ENCODE assay signal across 19 cellular contexts in the genomic region with DNA sequence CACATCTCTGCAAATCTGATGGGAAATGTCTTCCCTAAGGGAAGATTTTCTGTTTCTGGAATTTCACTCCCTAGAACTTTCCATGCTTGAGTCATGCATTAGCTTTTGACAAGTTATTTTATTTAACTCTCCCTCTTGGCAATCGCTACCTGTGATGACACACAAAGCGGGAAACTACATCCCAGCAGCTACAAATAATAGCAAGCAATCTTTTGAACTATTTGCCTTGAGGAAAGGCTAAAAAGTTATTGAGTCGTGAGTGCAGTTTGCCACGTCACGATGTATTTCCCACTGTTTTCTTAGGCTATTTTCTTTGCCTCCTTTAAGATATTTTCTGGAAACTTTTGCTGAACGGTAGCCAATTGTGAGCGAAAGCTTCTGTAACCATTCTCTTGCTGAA.
DNase-seq lines count a peak whose midpoint lies in the region; ATAC-seq and TF ChIP-seq lines count a peak whose summit lies in the region.
"Had no signal": no experiment of that assay in that cellular context is flagged by ENCODE, and none has a peak within 500 bp of the region (broad histone marks: within the 10 kb centered on the region; RNA-seq: fewer than 3 reads in every experiment).

No MANE protein-coding gene starts in this region.

- no peaks in the 10 kb centered on the region for H3K36me3 Mint-ChIP-seq in stimulated activated memory B cell treated with anti-CD40 and anti-IgM and Interleukin-4, amounts not matched to agents 10 μg/mL and 1 μg/mL and 100 μg/mL, for 72 hours
- H3K36me3 Mint-ChIP-seq: activated naive CD8-positive, alpha-beta T cell treated with anti-CD3 and anti-CD28 coated beads, Interleukin-2, amount 10 ng/mL, durations not matched to agents 7 days and 5 days; CD4-positive, alpha-beta memory T cell; WTC11 had no signal

- no peak for TF ChIP-seq POLR2A in ovary (IDR thresholded peaks at IDR 0.05)

- H3K4me3 ChIP-seq in coronary artery, result peak overlapping the region; percentile 45
- H3K4me3 ChIP-seq in ovary, result no peak overlapping the region
- H3K4me3 ChIP-seq: transverse colon had no signal

- no peaks in the 10 kb centered on the region for H3K27me3 Mint-ChIP-seq in stimulated activated memory B cell treated with anti-CD40 and anti-IgM and Interleukin-4, amounts not matched to agents 10 μg/mL and 1 μg/mL and 100 μg/mL, for 72 hours
- H3K27me3 Mint-ChIP-seq: activated naive CD8-positive, alpha-beta T cell treated with anti-CD3 and anti-CD28 coated beads, Interleukin-2, amount 10 ng/mL, durations not matched to agents 7 days and 5 days; CD4-positive, alpha-beta memory T cell had no signal

- no peak overlapping the region for H3K4me3 Mint-ChIP-seq in stimulated activated memory B cell treated with anti-CD40 and anti-IgM and Interleukin-4, amounts not matched to agents 10 μg/mL and 1 μg/mL and 100 μg/mL, for 72 hours
- H3K4me3 Mint-ChIP-seq: activated naive CD8-positive, alpha-beta T cell treated with anti-CD3 and anti-CD28 coated beads, Interleukin-2, amount 10 ng/mL, durations not matched to agents 7 days and 5 days; CD4-positive, alpha-beta memory T cell; endodermal cell; WTC11 had no signal

- intact Hi-C loops in ovary (cut with DNase I), result no loop called here

- peak; percentile 24 for TF ChIP-seq EP300 in ovary (IDR thresholded peaks at IDR 0.05)

- H3K9me3 Mint-ChIP-seq in stimulated activated memory B cell treated with anti-CD40 and anti-IgM and Interleukin-4, amounts not matched to agents 10 μg/mL and 1 μg/mL and 100 μg/mL, for 72 hours, result no peaks in the 10 kb centered on the region
- H3K9me3 Mint-ChIP-seq: activated naive CD8-positive, alpha-beta T cell treated with anti-CD3 and anti-CD28 coated beads, Interleukin-2, amount 10 ng/mL, durations not matched to agents 7 days and 5 days had no signal

- H3K9me3 ChIP-seq in ovary, result no peaks in the 10 kb centered on the region
- H3K9me3 ChIP-seq: transverse colon had no signal

- H3K4me1 ChIP-seq in ovary (ENCODE audit: insufficient read depth), result no peaks in the 10 kb centered on the region

- no peak for ATAC-seq in GM18858 (IDR thresholded peaks at IDR 0.05; ENCODE audit: unreplicated experiment)
- ATAC-seq in stimulated activated memory B cell treated with anti-CD40 and anti-IgM and Interleukin-4, amounts not matched to agents 10 μg/mL and 1 μg/mL and 100 μg/mL, for 72 hours, result no peak
- ATAC-seq: HCT116, sciatic nerve, WTC11 had no signal

- no peaks in the 10 kb centered on the region for H3K27me3 ChIP-seq in ovary
- H3K27me3 ChIP-seq: transverse colon had no signal

- H3K36me3 ChIP-seq in ovary, result no peaks in the 10 kb centered on the region
- H3K36me3 ChIP-seq: transverse colon had no signal

- no peaks in the 10 kb centered on the region for H3K4me1 Mint-ChIP-seq in stimulated activated memory B cell treated with anti-CD40 and anti-IgM and Interleukin-4, amounts not matched to agents 10 μg/mL and 1 μg/mL and 100 μg/mL, for 72 hours
- H3K4me1 Mint-ChIP-seq: activated naive CD8-positive, alpha-beta T cell treated with anti-CD3 and anti-CD28 coated beads, Interleukin-2, amount 10 ng/mL, durations not matched to agents 7 days and 5 days; CD4-positive, alpha-beta memory T cell; endodermal cell; WTC11 had no signal

- no peak for TF ChIP-seq CTCF in coronary artery (IDR thresholded peaks at IDR 0.05)
- TF ChIP-seq CTCF in ovary (IDR thresholded peaks at IDR 0.05), result no peak

- no peak overlapping the region for H3K27ac Mint-ChIP-seq in stimulated activated memory B cell treated with anti-CD40 and anti-IgM and Interleukin-4, amounts not matched to agents 10 μg/mL and 1 μg/mL and 100 μg/mL, for 72 hours
- H3K27ac Mint-ChIP-seq: activated naive CD8-positive, alpha-beta T cell treated with anti-CD3 and anti-CD28 coated beads, Interleukin-2, amount 10 ng/mL, durations not matched to agents 7 days and 5 days; CD4-positive, alpha-beta memory T cell; endodermal cell; WTC11 had no signal

- DNase-seq in AG08395 (ENCODE audit: low spot score) (peak; percentile 56), RPMI7951 (ENCODE audit: low read depth) (peak; percentile 78), coronary artery (ENCODE audit: low spot score) (no peak), ovary (peak in 1 of 5 donors; percentile 28), NCI-H128 (lab: John Stamatoyannopoulos, UW; ENCODE audit: unreplicated experiment) (no peak)
- no peak for DNase-seq in activated CD4-positive, CD25-positive, alpha-beta regulatory T cell (lab: John Stamatoyannopoulos, UW)
- DNase-seq: activated CD8-positive, alpha-beta memory T cell treated with anti-CD3 and anti-CD28 coated beads for 24 hours; activated naive CD8-positive, alpha-beta T cell treated with anti-CD3 and anti-CD28 coated beads, Interleukin-2, amount 10 ng/mL, durations not matched to agents 7 days and 5 days; CD4-positive, alpha-beta memory T cell; DMS79; endodermal cell; Karpas-422; NCI-H1436; transverse colon had no signal

- peak overlapping the region; percentile 30 to 39 for H3K27ac ChIP-seq in coronary artery
- H3K27ac ChIP-seq in ovary, result no peak overlapping the region

- WGBS in ovary, 3 donors, result 26 to 42% (median 38%) methylated on average over 7 of the region's 7 CpGs

Comparison
In these comparisons a context has a peak if more than half of its experiments do, and no peak if none do; other contexts are left out.
1. DNase-seq: peak in AG08395 (single experiment) and RPMI7951 (single experiment); none in coronary artery (single experiment), NCI-H128 (single experiment) and activated CD4-positive, CD25-positive, alpha-beta regulatory T cell (0 of 4).
2. H3K27ac ChIP-seq: peak in coronary artery (2 of 2); none in ovary (0 of 2).